19 cellular contexts compared by ENCODE assay signal in genomic region chr4:62512271-62512670, GRCh38.
DNase-seq lines count a peak whose midpoint lies in the region; ATAC-seq and TF ChIP-seq lines count a peak whose summit lies in the region.
"Had no signal": no experiment of that assay in that cellular context is flagged by ENCODE, and none has a peak within 500 bp of the region (broad histone marks: within the 10 kb centered on the region; RNA-seq: fewer than 3 reads in every experiment).

No MANE protein-coding gene starts in this region.

- TF ChIP-seq CTCF in cardiac muscle cell (IDR thresholded peaks at IDR 0.05; ENCODE audit: low read depth, low read length) = no peak
- TF ChIP-seq CTCF in endodermal cell (conservative IDR thresholded peaks at IDR 0.05) = no peak
- TF ChIP-seq CTCF in sigmoid colon (IDR thresholded peaks at IDR 0.05) = no peak

- TF ChIP-seq POLR2A in sigmoid colon (IDR thresholded peaks at IDR 0.05) = no peak

- no peaks in the 10 kb centered on the region for H3K27me3 ChIP-seq in cardiac muscle cell
- H3K27me3 ChIP-seq in endodermal cell (ENCODE audit: control insufficient read depth, insufficient read depth, low read length, poor library complexity, severe bottlenecking) = no peaks in the 10 kb centered on the region
- H3K27me3 ChIP-seq in sigmoid colon = no peaks in the 10 kb centered on the region
- H3K27me3 ChIP-seq: BLaER1 had no signal

- H3K9me3 Mint-ChIP-seq in endodermal cell = no peaks in the 10 kb centered on the region

- H3K4me1 ChIP-seq in cardiac muscle cell (ENCODE audit: low read depth) (peaks cover 16% of the 10 kb centered on the region), endodermal cell (ENCODE audit: control insufficient read depth, insufficient read depth, low read length) (peaks cover 2% of the 10 kb centered on the region), mesodermal cell (ENCODE audit: control insufficient read depth, insufficient read depth, low read length, poor library complexity, severe bottlenecking) (peaks cover 19% of the 10 kb centered on the region), sigmoid colon (no peaks in the 10 kb centered on the region)

- ATAC-seq in left ventricle myocardium superior = no peak
- ATAC-seq: GM12878, HCT116, HepG2 had no signal

- H3K9me3 ChIP-seq in cardiac muscle cell (ENCODE audit: low read depth) = no peaks in the 10 kb centered on the region
- H3K9me3 ChIP-seq in endodermal cell (ENCODE audit: control insufficient read depth, low read length) = no peaks in the 10 kb centered on the region
- no peaks in the 10 kb centered on the region for H3K9me3 ChIP-seq in mesodermal cell (ENCODE audit: control insufficient read depth, low read length)
- no peaks in the 10 kb centered on the region for H3K9me3 ChIP-seq in sigmoid colon
- H3K9me3 ChIP-seq: BLaER1 had no signal

- H3K36me3 ChIP-seq in cardiac muscle cell (no peaks in the 10 kb centered on the region), endodermal cell (ENCODE audit: control insufficient read depth, insufficient read depth, low read length) (no peaks in the 10 kb centered on the region), mesodermal cell (ENCODE audit: control insufficient read depth, insufficient read depth, low read length) (no peaks in the 10 kb centered on the region), sigmoid colon (no peaks in the 10 kb centered on the region)
- H3K36me3 ChIP-seq: BLaER1 had no signal

- peak overlapping the region; percentile 69 for H3K27ac Mint-ChIP-seq in endodermal cell
- H3K27ac Mint-ChIP-seq: CD14-positive monocyte; CD4-positive, alpha-beta memory T cell; HFFc6 had no signal

- H3K27me3 Mint-ChIP-seq in endodermal cell (ENCODE audit: insufficient read depth) = no peaks in the 10 kb centered on the region
- H3K27me3 Mint-ChIP-seq: CD4-positive, alpha-beta memory T cell had no signal

- peak overlapping the region; percentile 83 for H3K27ac ChIP-seq in cardiac muscle cell
- H3K27ac ChIP-seq in endodermal cell (ENCODE audit: low read depth, low read length) = no peak overlapping the region
- peak overlapping the region; percentile 74 for H3K27ac ChIP-seq in mesodermal cell (ENCODE audit: low read depth, low read length, severe bottlenecking)
- H3K27ac ChIP-seq in sigmoid colon = no peak overlapping the region
- H3K27ac ChIP-seq: 22Rv1 had no signal

- H3K36me3 Mint-ChIP-seq in endodermal cell (ENCODE audit: low read depth) = no peaks in the 10 kb centered on the region
- H3K36me3 Mint-ChIP-seq: CD14-positive monocyte; CD4-positive, alpha-beta memory T cell had no signal

- WGBS in endodermal cell (ENCODE audit: insufficient coverage in 1 of 2, insufficient read length in 1 of 2), 2 experiments = 81 to 100% methylated on average over 2 to 3 of the region's 3 CpGs
- 71 to 89% methylated on average over 1 to 2 of the region's 3 CpGs for WGBS in mesodermal cell (ENCODE audit: insufficient coverage in 2 of 2), 2 experiments
- WGBS in sigmoid colon, 2 donors = 83 to 93% methylated on average over 3 of the region's 3 CpGs

- H3K4me1 Mint-ChIP-seq in endodermal cell = peaks cover 37% of the 10 kb centered on the region
- H3K4me1 Mint-ChIP-seq: CD4-positive, alpha-beta memory T cell had no signal

- no peak overlapping the region for H3K4me3 Mint-ChIP-seq in endodermal cell
- H3K4me3 Mint-ChIP-seq: CD14-positive monocyte; CD4-positive, alpha-beta memory T cell; HFFc6 had no signal

- intact Hi-C loops in left ventricle myocardium superior (cut with micrococcal nuclease) (no loop called here), sigmoid colon (cut with DNase I) (no loop called here)

- H3K4me3 ChIP-seq in cardiac muscle cell = no peak overlapping the region
- peak overlapping the region; percentile 43 for H3K4me3 ChIP-seq in endodermal cell (ENCODE audit: low read length)
- H3K4me3 ChIP-seq in mesodermal cell (ENCODE audit: extremely low read depth, insufficient read depth, low read length, poor library complexity, severe bottlenecking) = no peak overlapping the region
- H3K4me3 ChIP-seq in sigmoid colon = no peak overlapping the region
- H3K4me3 ChIP-seq: BLaER1, GM12878 had no signal

- DNase-seq in cardiac muscle cell (ENCODE audit: low read depth in 1 of 2, low spot score in 1 of 2) (peak in 1 of 2 donors; percentile 70), left ventricle myocardium superior (no peak), endodermal cell (no peak), hippocampal formation (lab: John Stamatoyannopoulos, UW) (no peak), sigmoid colon (no peak), 8988T (no peak)
- DNase-seq: Calu3; CD4-positive, alpha-beta memory T cell; DMS79 treated with DMSO at 0.1 percent for 48 hours; GOT3; H7; HFFc6 had no signal

- TF ChIP-seq EP300 in sigmoid colon (IDR thresholded peaks at IDR 0.05) = no peak

- H3K9ac ChIP-seq in endodermal cell (ENCODE audit: extremely low read depth, low read length, poor library complexity, severe bottlenecking) = no peak overlapping the region
- H3K9ac ChIP-seq: BLaER1 had no signal

Comparison
In these comparisons a context has a peak if more than half of its experiments do, and no peak if none do; other contexts are left out.
1. H3K27ac ChIP-seq: peak in cardiac muscle cell (single experiment) and mesodermal cell (single experiment); none in endodermal cell (single experiment) and sigmoid colon (0 of 4).